In genomic region chr10:88996927-88997326, GRCh38 we compare ENCODE assay signal across 10 cellular contexts. TPM values are rescaled to one million over a fixed set of nuclear protein-coding genes. Genes with fewer than 3 reads are reported as not detected.
DNase-seq lines count a peak whose midpoint lies in the region; ATAC-seq, FAIRE-seq and TF ChIP-seq lines count a peak whose summit lies in the region.
"Had no signal": no experiment of that assay in that cellular context is flagged by ENCODE, and none has a peak within 500 bp of the region (broad histone marks: within the 10 kb centered on the region; RNA-seq: fewer than 3 reads in every experiment).

No MANE protein-coding gene starts in this region.

- SMC1A ChIA-PET in GM12878 (lab: Charles Lee; ENCODE audit: uncharacterized antibody, unreplicated experiment) = interaction anchor here (0.7 to 9.6 kb wide), 11 partner anchors 8 to 220 kb away, joined by 3 to 76 read pairs (median 5); partner anchors contain the start of gene FAS

- H3K79me2 ChIP-seq in GM12878 (ENCODE audit: control insufficient read depth, insufficient read depth, low read length) (peaks cover 97% of the 10 kb centered on the region), SK-N-SH (ENCODE audit: insufficient read depth) (peaks cover 89% of the 10 kb centered on the region)

- in situ Hi-C loops in GM12878 (cut with MboI) = no loop called here

- RAD21 ChIA-PET in GM12878 (lab: Charles Lee; ENCODE audit: unreplicated experiment) = interaction anchor here (0.6 to 9.1 kb wide), 8 partner anchors 10 to 254 kb away, joined by 3 to 66 read pairs (median 4); partner anchors contain the start of gene LIPA

- WGBS in GM12878 (ENCODE audit: insufficient coverage, insufficient replicate concordance, low lambda C conversion rate, missing lambda C conversion rate) = 0% methylated on average over 1 of the region's 1 CpG
- WGBS in SK-N-SH (ENCODE audit: low lambda C conversion rate) = 88% methylated on average over 1 of the region's 1 CpG

- TF ChIP-seq POLR2A in GM12878 (IDR thresholded peaks at IDR 0.05; ENCODE audit: low read depth, low read length) = no peak

- no peak for FAIRE-seq in GM12878 (lab: Jason Lieb, UNC)

- H3K4me1 ChIP-seq in GM12878 (ENCODE audit: control insufficient read depth, insufficient read depth, low read length) (peaks cover 34% of the 10 kb centered on the region), SK-N-SH (ENCODE audit: control insufficient read depth in 1 of 2, insufficient read depth in 2 of 2, low read depth in 1 of 2, low read length in 1 of 2) (peaks cover 3 to 37% of the 10 kb centered on the region in 2 experiments; a peak in 3 of 4 replicates)

- TF ChIP-seq RAD21 in GM12878 (IDR thresholded peaks at IDR 0.05; ENCODE audit: insufficient read depth, low read depth, low read length) = no peak
- TF ChIP-seq RAD21 in SK-N-SH (IDR thresholded peaks at IDR 0.05; ENCODE audit: low read length) = no peak

- POLR2A ChIA-PET in GM12878 (lab: Charles Lee) (interaction anchor here (0.9 to 1.6 kb wide), 3 partner anchors 9 to 117 kb away, joined by 5 to 8 read pairs (median 6); partner anchors contain the start of gene STAMBPL1), SK-N-SH (lab: Yijun Ruan, JAX) (no interaction called here)

- no peak for DNase-seq in GM06990 (ENCODE audit: extremely low read depth, insufficient read length)
- DNase-seq in GM12878 (ENCODE audit: low read depth, low spot score) = peak; percentile 47
- DNase-seq in SK-N-SH = no peak
- DNase-seq in HK-2 (ENCODE audit: unreplicated experiment) = no peak
- DNase-seq in NCI-H146 treated with DMSO at 0.1 percent for 48 hours (lab: John Stamatoyannopoulos, UW; ENCODE audit: unreplicated experiment) = no peak
- DNase-seq: Calu3, occipital lobe had no signal

- H3K4me2 ChIP-seq in GM12878 (ENCODE audit: control insufficient read depth, insufficient read depth) = peak overlapping the region; percentile 79
- H3K4me2 ChIP-seq in SK-N-SH = no peak overlapping the region

- H3K4me3 ChIP-seq in GM06990 (replicated peaks; ENCODE audit: low read depth, low read length) (peak overlapping the region; percentile 25), GM12878 (peak overlapping the region; percentile 37; the same call in 1 of the 2 replicates), SK-N-SH (ENCODE audit: low read depth in 2 of 2, low read length in 1 of 2) (no peak overlapping the region)

- no peaks in the 10 kb centered on the region for H3K9me2 ChIP-seq in SK-N-SH

- H3K9me3 ChIP-seq in GM12878 (replicated peaks; ENCODE audit: control insufficient read depth, insufficient read depth, low read length) (no peaks in the 10 kb centered on the region), SK-N-SH (no peaks in the 10 kb centered on the region)

- no peak for TF ChIP-seq EP300 in GM12878 (IDR thresholded peaks at IDR 0.05; ENCODE audit: borderline replicate concordance in 1 of 2, control insufficient read depth in 1 of 2, low read depth in 2 of 2, low read length in 2 of 2)
- no peak for TF ChIP-seq EP300 in SK-N-SH (IDR thresholded peaks at IDR 0.05; ENCODE audit: borderline replicate concordance in 1 of 2, low read depth in 1 of 2, low read length in 1 of 2)

- H4K20me1 ChIP-seq in GM12878 (ENCODE audit: control insufficient read depth, insufficient read depth) (no peaks in the 10 kb centered on the region; the same call in 1 of the 2 replicates), SK-N-SH (ENCODE audit: insufficient read depth) (no peaks in the 10 kb centered on the region)

- H3K27ac ChIP-seq in GM12878 (ENCODE audit: control insufficient read depth, insufficient read depth) (peak overlapping the region; percentile 3), SK-N-SH (ENCODE audit: low read depth in 2 of 2, low read length in 1 of 2) (no peak overlapping the region)

- H3K9ac ChIP-seq in GM12878 (ENCODE audit: control insufficient read depth, insufficient read depth, low read length) (no peak overlapping the region), SK-N-SH (no peak overlapping the region)

- TF ChIP-seq CTCF in GM06990 (IDR thresholded peaks at IDR 0.05; ENCODE audit: insufficient read depth, low read length, poor library complexity, severe bottlenecking) (no peak), GM12878 (IDR thresholded peaks at IDR 0.05 in 2 of 3, conservative IDR thresholded peaks at IDR 0.05 in 1 of 3; ENCODE audit: control insufficient read depth in 2 of 3, extremely low read depth in 1 of 3, insufficient read depth in 1 of 3, low read depth in 3 of 3, low read length in 3 of 3) (no peak), SK-N-SH (IDR thresholded peaks at IDR 0.05) (no peak)

- CTCF ChIA-PET in GM12878 (lab: Yijun Ruan, JAX) (interaction anchor here (0.7 to 10.6 kb wide), 4 partner anchors 9 to 213 kb away, joined by 3 to 250 read pairs (median 23); no protein-coding TSS in a partner anchor), SK-N-SH (lab: Yijun Ruan, JAX) (interaction anchor here (0.7 to 13.7 kb wide), 5 partner anchors 10 to 162 kb away, joined by 3 to 314 read pairs (median 3); no protein-coding TSS in a partner anchor)

- no TSS peak for BruUV-seq in GM12878 (replicated peaks; lab: Mats Ljungman, UMichigan)

- ATAC-seq in GM21381 (IDR thresholded peaks at IDR 0.05; ENCODE audit: unreplicated experiment) (peak; percentile 56), HG03469 (IDR thresholded peaks at IDR 0.05; ENCODE audit: unreplicated experiment) (peak; percentile 55), GM12878 (peak; percentile 54)
- no peak for ATAC-seq in activated CD4-positive, CD25-positive, alpha-beta regulatory T cell treated with anti-CD3 and anti-CD28 coated beads, Interleukin-2, amount 50 U/mL, for 24 hours

- H2AFZ ChIP-seq in GM12878 (ENCODE audit: control insufficient read depth, low read depth, low read length) (no peak overlapping the region), SK-N-SH (ENCODE audit: low read depth) (no peak overlapping the region)

- H3K27me3 ChIP-seq in GM06990 (replicated peaks; ENCODE audit: control insufficient read depth, insufficient read depth, low read length) = no peaks in the 10 kb centered on the region
- H3K27me3 ChIP-seq in GM12878 (replicated peaks in 1 of 2; ENCODE audit: control insufficient read depth in 2 of 2, insufficient read depth in 2 of 2, low read length in 1 of 2) = no peaks in the 10 kb centered on the region
- no peaks in the 10 kb centered on the region for H3K27me3 ChIP-seq in SK-N-SH (ENCODE audit: insufficient read depth)

- intact Hi-C loops in GM12878 (cut with micrococcal nuclease; ENCODE audit: unreplicated experiment) = loop anchor here (10.0 kb wide), 1 partner anchor 398 kb away; the partner anchor contains the start of gene IFIT1

- no peaks in the 10 kb centered on the region for H3F3A ChIP-seq in SK-N-SH (replicated peaks; ENCODE audit: insufficient read depth)

- H3K36me3 ChIP-seq in GM06990 (ENCODE audit: control insufficient read depth, insufficient read depth, low read length) (no peaks in the 10 kb centered on the region; the same call in 1 of the 2 replicates), GM12878 (ENCODE audit: control insufficient read depth in 2 of 2, insufficient read depth in 2 of 2, low read length in 1 of 2) (no peaks in the 10 kb centered on the region; a peak in 1 of 4 replicates), SK-N-SH (replicated peaks in 1 of 2; ENCODE audit: control insufficient read depth in 1 of 2, insufficient read depth in 2 of 2, low read length in 1 of 2) (peaks cover 0 to 5% of the 10 kb centered on the region in 2 experiments)

TF ChIP-seq in GM12878, 131 proteins besides CTCF, POLR2A, EP300 and RAD21 (continues in another document):
- peak; percentile 68 for TF ChIP-seq RUNX3 (IDR thresholded peaks at IDR 0.05; ENCODE audit: low read length)

RNA-seq across cellular contexts. Expression of gene FAS, which starts 6.3 kb away (rescaled TPM):
- total RNA-seq in GM12878 (2013; cell fraction: nucleolus; rRNA removed) = 387 and 393 TPM in 2 replicates
- total RNA-seq in GM12878 (2014; rRNA removed) (70.0 and 85.3 TPM in 2 replicates), GM12878 (2014; rRNA removed; fragmentation: Illumina TruSeq; extraction: Trizol) (78.2 and 82.0 TPM in 2 replicates), GM12878 (2021) (61.1 and 62.9 TPM in 2 replicates)
- 25.2 TPM for polyA plus RNA-seq in GM12878 (2011; ENCODE audit: low read depth)
- polyA plus RNA-seq in GM12878 (2011; rRNA removed) (147 and 217 TPM in 2 replicates), GM12878 (2014; fragmentation: Illumina TruSeq; extraction: Trizol) (89.8 and 117 TPM in 2 replicates), GM12878 (2014; fragmentation: Nextera tagmentation; extraction: Ambion mirVana) (10 to 100 TPM; 50.1 to 54.9 TPM), GM12878 (2014; rRNA removed) (46.4 and 55.8 TPM in 2 replicates), GM12878 (2016; fragmentation: Nextera tagmentation; extraction: Ambion mirVana) (10 to 100 TPM; 69.9 to 73.7 TPM), SK-N-SH (2012; rRNA removed) (31.5 and 44.2 TPM in 2 replicates)
- polyA plus RNA-seq in GM12878 (2011; cell fraction: cytosol; rRNA removed) = 63.3 and 70.5 TPM in 2 replicates
- polyA plus RNA-seq in GM12878 (2011; cell fraction: nucleus; rRNA removed) = 80.6 and 126 TPM in 2 replicates
- polyA plus RNA-seq in GM12878 (2012) = 42.9 and 53.2 TPM in 2 replicates
- 125 and 188 TPM in 2 replicates for polyA minus RNA-seq in GM12878 (2011; rRNA and poly(A)+ RNA removed)
- polyA minus RNA-seq in GM12878 (2011; cell fraction: cytosol; rRNA and poly(A)+ RNA removed) = 40.6 and 46.1 TPM in 2 replicates
- polyA minus RNA-seq in GM12878 (2011; cell fraction: nucleus; rRNA and poly(A)+ RNA removed) = 104 and 109 TPM in 2 replicates
- polyA plus RNA-seq in SK-N-SH (2012; cell fraction: cytosol; rRNA removed) = 37.8 and 39.8 TPM in 2 replicates
- 24.3 and 50.5 TPM in 2 replicates for polyA plus RNA-seq in SK-N-SH (2012; cell fraction: nucleus; rRNA removed)

RNA-seq across cellular contexts. Expression of gene ACTA2, which starts 44.4 kb away (rescaled TPM):
- 23.9 and 26.3 TPM in 2 replicates for total RNA-seq in GM12878 (2013; cell fraction: nucleolus; rRNA removed)
- total RNA-seq in GM12878 (2014; rRNA removed) = 25.3 and 32.5 TPM in 2 replicates
- 19.1 and 19.7 TPM in 2 replicates for total RNA-seq in GM12878 (2014; rRNA removed; fragmentation: Illumina TruSeq; extraction: Trizol)
- total RNA-seq in GM12878 (2021) = 38.4 and 39.2 TPM in 2 replicates
- polyA plus RNA-seq in GM12878 (2011; ENCODE audit: low read depth) = 43.4 TPM
- 18.1 and 32.2 TPM in 2 replicates for polyA plus RNA-seq in GM12878 (2011; rRNA removed)
- polyA plus RNA-seq in GM12878 (2011; cell fraction: cytosol; rRNA removed) = 54.6 and 70.4 TPM in 2 replicates
- 40.9 and 41.4 TPM in 2 replicates for polyA plus RNA-seq in GM12878 (2011; cell fraction: nucleus; rRNA removed)
- 45.7 and 60.9 TPM in 2 replicates for polyA plus RNA-seq in GM12878 (2012)
- 39.5 and 39.9 TPM in 2 replicates for polyA plus RNA-seq in GM12878 (2014; fragmentation: Illumina TruSeq; extraction: Trizol)
- 10 to 100 TPM in 1 of 2 experiments, 1 to 10 TPM in 1; 7.4 to 11.6 TPM for polyA plus RNA-seq in GM12878 (2014; fragmentation: Nextera tagmentation; extraction: Ambion mirVana)
- polyA plus RNA-seq in GM12878 (2014; rRNA removed) = 23.9 and 32.0 TPM in 2 replicates
- 10 to 100 TPM; 75.4 to 78.2 TPM for polyA plus RNA-seq in GM12878 (2016; fragmentation: Nextera tagmentation; extraction: Ambion mirVana)
- polyA minus RNA-seq in GM12878 (2011; rRNA and poly(A)+ RNA removed) = 44.8 and 58.0 TPM in 2 replicates
- polyA minus RNA-seq in GM12878 (2011; cell fraction: cytosol; rRNA and poly(A)+ RNA removed) = 28.2 and 29.3 TPM in 2 replicates
- polyA minus RNA-seq in GM12878 (2011; cell fraction: nucleus; rRNA and poly(A)+ RNA removed) = 19.0 and 37.1 TPM in 2 replicates
- polyA plus RNA-seq in SK-N-SH (2012; rRNA removed) = 119 and 130 TPM in 2 replicates
- 128 and 149 TPM in 2 replicates for polyA plus RNA-seq in SK-N-SH (2012; cell fraction: cytosol; rRNA removed)
- 146 and 161 TPM in 2 replicates for polyA plus RNA-seq in SK-N-SH (2012; cell fraction: nucleus; rRNA removed)

Comparison
In these comparisons a context has a peak if more than half of its experiments do, and no peak if none do; other contexts are left out.
1. H3K4me3 ChIP-seq: peak in GM06990 (single experiment) and GM12878 (single experiment); none in SK-N-SH (0 of 2).
2. ATAC-seq: peak in GM21381 (single experiment), HG03469 (single experiment) and GM12878 (single experiment); none in activated CD4-positive, CD25-positive, alpha-beta regulatory T cell treated with anti-CD3 and anti-CD28 coated beads, Interleukin-2, amount 50 U/mL, for 24 hours (0 of 2).